28 cellular contexts compared by ENCODE assay signal in the genomic region with DNA sequence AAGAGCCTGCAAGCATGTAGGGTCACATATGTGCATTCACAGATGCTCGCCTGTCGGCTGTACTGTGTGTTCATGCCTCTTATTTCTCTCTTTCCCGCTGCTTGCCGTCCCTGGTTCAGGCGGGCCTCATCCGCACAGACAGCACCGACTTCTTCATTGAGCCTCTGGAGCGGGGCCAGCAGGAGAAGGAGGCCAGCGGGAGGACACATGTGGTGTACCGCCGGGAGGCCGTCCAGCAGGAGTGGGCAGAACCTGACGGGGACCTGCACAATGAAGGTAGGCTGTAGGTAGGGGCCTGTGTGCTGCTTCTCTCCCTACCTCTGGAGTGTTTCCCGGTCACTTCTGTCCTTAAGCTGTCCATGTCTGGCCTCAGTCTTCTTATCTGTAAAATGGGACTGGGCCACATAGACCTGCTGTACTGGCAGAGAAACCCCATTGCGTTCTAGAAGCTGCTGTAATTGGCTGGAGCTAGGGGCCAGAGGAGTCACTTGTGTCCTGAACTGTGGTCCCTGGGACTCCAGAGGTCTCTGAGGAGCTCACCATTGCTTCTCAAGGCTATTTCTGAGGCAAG. TPM values are rescaled to one million over a fixed set of nuclear protein-coding genes. Genes with fewer than 3 reads are reported as not detected.
"Had no signal": no experiment of that assay in that cellular context is flagged by ENCODE, and none has a peak within 500 bp of the region (broad histone marks: within the 10 kb centered on the region; RNA-seq: fewer than 3 reads in every experiment).

No MANE protein-coding gene starts in this region.

- H3K27me3 Mint-ChIP-seq: effector memory CD8-positive, alpha-beta T cell; naive thymus-derived CD4-positive, alpha-beta T cell had no signal

- H3K36me3 ChIP-seq: colonic mucosa, esophagus squamous epithelium, gastrocnemius medialis, heart left ventricle, left lung, lower lobe of right lung had no signal

- ATAC-seq: effector memory CD8-positive, alpha-beta T cell; esophagus mucosa; gastrocnemius medialis; heart left ventricle; left cardiac atrium; left lung; left ventricle myocardium superior; lower lobe of right lung; naive thymus-derived CD4-positive, alpha-beta T cell had no signal

- H3K9me3 ChIP-seq: colonic mucosa, esophagus squamous epithelium, gastrocnemius medialis, heart left ventricle, left lung, lower lobe of right lung had no signal

- DNase-seq: colonic mucosa; cortex of kidney; effector CD8-positive, alpha-beta T cell; effector memory CD8-positive, alpha-beta T cell; endodermal cell; erythroblast; esophagus squamous epithelium; foreskin fibroblast; foreskin melanocyte; gastrocnemius medialis; heart left ventricle; hippocampal formation; left cardiac atrium; left lung; left ventricle myocardium superior; lower lobe of right lung; mesenchymal stem cell; midbrain; naive thymus-derived CD4-positive, alpha-beta T cell had no signal

- H3K4me1 ChIP-seq: colonic mucosa, gastrocnemius medialis, heart left ventricle, left lung, lower lobe of right lung had no signal

- H3K9me3 Mint-ChIP-seq: dendritic cell treated with granulocyte-macrophage colony-stimulating factor and Interleukin-4, amounts not matched to agents 40 ng/mL and 50 ng/mL, for 4 days; effector memory CD8-positive, alpha-beta T cell; endodermal cell had no signal

- H3K36me3 Mint-ChIP-seq: naive thymus-derived CD4-positive, alpha-beta T cell had no signal

- H3K4me1 Mint-ChIP-seq: naive thymus-derived CD4-positive, alpha-beta T cell had no signal

- H3K4me3 Mint-ChIP-seq: dendritic cell treated with granulocyte-macrophage colony-stimulating factor and Interleukin-4, amounts not matched to agents 40 ng/mL and 50 ng/mL, for 4 days; effector memory CD8-positive, alpha-beta T cell; endodermal cell; naive thymus-derived CD4-positive, alpha-beta T cell had no signal

- FAIRE-seq: endometrium, islet of Langerhans, keratinocyte had no signal

- H3K4me3 ChIP-seq: colonic mucosa, esophagus squamous epithelium, gastrocnemius medialis, heart left ventricle, left lung, lower lobe of right lung had no signal

- H3K27ac ChIP-seq: colonic mucosa, epithelial cell of prostate, esophagus squamous epithelium, gastrocnemius medialis, heart left ventricle, left lung, lower lobe of right lung had no signal

- H3K27ac Mint-ChIP-seq: dendritic cell treated with granulocyte-macrophage colony-stimulating factor and Interleukin-4, amounts not matched to agents 40 ng/mL and 50 ng/mL, for 4 days; effector memory CD8-positive, alpha-beta T cell; endodermal cell; naive thymus-derived CD4-positive, alpha-beta T cell had no signal

- H3K27me3 ChIP-seq: colonic mucosa, esophagus squamous epithelium, gastrocnemius medialis, heart left ventricle, left lung had no signal

RNA-seq across cellular contexts. Expression of a gene that starts 30.0 kb away (rescaled TPM):
- total RNA-seq: dermis microvascular lymphatic vessel endothelial cell, lung microvascular endothelial cell, mononuclear cell had no signal
- polyA plus RNA-seq: naive thymus-derived CD4-positive, alpha-beta T cell had no signal
